Comparison of ENCODE assay signal across 15 cellular contexts in the genomic region with DNA sequence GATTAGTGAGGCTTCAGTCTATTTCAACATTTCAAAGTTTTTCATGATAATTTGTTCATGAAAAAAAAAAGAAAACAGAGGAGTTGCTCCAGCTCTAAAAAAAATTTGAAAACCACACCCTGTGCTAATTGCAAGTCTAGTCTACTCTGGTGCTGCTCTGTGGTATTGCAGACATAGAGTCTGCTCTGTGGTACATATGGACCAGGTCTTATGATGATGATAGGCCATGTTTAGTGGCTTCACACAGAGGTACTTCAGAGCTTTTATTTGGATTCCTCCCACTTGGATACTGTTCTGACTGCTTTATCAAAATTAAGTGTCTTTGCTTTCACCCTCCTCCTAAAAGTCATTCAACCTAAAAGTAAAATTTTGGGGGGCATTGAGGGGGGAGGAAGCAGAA.
DNase-seq lines count a peak whose midpoint lies in the region; ATAC-seq and TF ChIP-seq lines count a peak whose summit lies in the region.
"Had no signal": no experiment of that assay in that cellular context is flagged by ENCODE, and none has a peak within 500 bp of the region (broad histone marks: within the 10 kb centered on the region; RNA-seq: fewer than 3 reads in every experiment).

No MANE protein-coding gene starts in this region.

- no peaks in the 10 kb centered on the region for H3K36me3 ChIP-seq in vagina
- H3K36me3 ChIP-seq: right atrium auricular region, thoracic aorta had no signal

- ATAC-seq in stimulated activated naive CD8-positive, alpha-beta T cell treated with anti-CD3 and anti-CD28 coated beads, Interleukin-15, amount 100 ng/mL, for 72 hours = peak; percentile 70
- no peak for ATAC-seq in stimulated activated naive CD8-positive, alpha-beta T cell treated with anti-CD3 and anti-CD28 coated beads, Interleukin-15, Interleukin-2, amounts not matched to agents 100 U/mL and 50 U/mL, for 24 hours

- no peaks in the 10 kb centered on the region for H3K9me3 Mint-ChIP-seq in stimulated activated naive CD8-positive, alpha-beta T cell treated with anti-CD3 and anti-CD28 coated beads, Interleukin-15, amount 100 ng/mL, for 72 hours
- H3K9me3 Mint-ChIP-seq: activated B cell treated with CpG ODN at 0.5 μM for 24 hours; T-helper 1 cell treated with Interleukin-12 subunit alpha and Interleukin-12 subunit beta and Interleukin-4 antibody, amounts not matched to agents 30 μg/mL and 1 μg/mL, for 36 hours had no signal

- H3K4me3 ChIP-seq in vagina = no peak overlapping the region
- H3K4me3 ChIP-seq: hepatocyte, right atrium auricular region, thoracic aorta had no signal

- peaks cover 8% of the 10 kb centered on the region for H3K4me1 Mint-ChIP-seq in stimulated activated naive CD8-positive, alpha-beta T cell treated with anti-CD3 and anti-CD28 coated beads, Interleukin-15, amount 100 ng/mL, for 72 hours
- H3K4me1 Mint-ChIP-seq: activated B cell treated with CpG ODN at 0.5 μM for 24 hours had no signal

- peak overlapping the region; percentile 91 for H3K27ac ChIP-seq in temporal lobe (ENCODE audit: low read depth, low read length)
- no peak overlapping the region for H3K27ac ChIP-seq in vagina
- H3K27ac ChIP-seq: hepatocyte, right atrium auricular region, thoracic aorta had no signal

- TF ChIP-seq POLR2A in vagina (IDR thresholded peaks at IDR 0.05) = no peak

- H3K4me1 ChIP-seq in vagina = no peaks in the 10 kb centered on the region
- H3K4me1 ChIP-seq: right atrium auricular region had no signal

- H3K27me3 ChIP-seq in vagina = no peaks in the 10 kb centered on the region
- H3K27me3 ChIP-seq: hepatocyte, right atrium auricular region had no signal

- TF ChIP-seq CTCF in vagina (IDR thresholded peaks at IDR 0.05) = no peak

- intact Hi-C loops in vagina (cut with DNase I) = no loop called here

- no peak overlapping the region for H3K27ac Mint-ChIP-seq in stimulated activated naive CD8-positive, alpha-beta T cell treated with anti-CD3 and anti-CD28 coated beads, Interleukin-15, amount 100 ng/mL, for 72 hours
- H3K27ac Mint-ChIP-seq: activated B cell treated with CpG ODN at 0.5 μM for 24 hours; activated CD8-positive, alpha-beta memory T cell treated with anti-CD3 and anti-CD28 coated beads, Interleukin-2, amount 10 ng/mL, durations not matched to agents 7 days and 5 days; T-helper 1 cell treated with Interleukin-12 subunit alpha and Interleukin-12 subunit beta and Interleukin-4 antibody, amounts not matched to agents 30 μg/mL and 1 μg/mL, for 36 hours had no signal

- H3K27me3 Mint-ChIP-seq in stimulated activated naive CD8-positive, alpha-beta T cell treated with anti-CD3 and anti-CD28 coated beads, Interleukin-15, amount 100 ng/mL, for 72 hours = no peaks in the 10 kb centered on the region
- H3K27me3 Mint-ChIP-seq: activated B cell treated with CpG ODN at 0.5 μM for 24 hours; activated CD8-positive, alpha-beta memory T cell treated with anti-CD3 and anti-CD28 coated beads, Interleukin-2, amount 10 ng/mL, durations not matched to agents 7 days and 5 days had no signal

- no peaks in the 10 kb centered on the region for H3K9me3 ChIP-seq in vagina
- H3K9me3 ChIP-seq: right atrium auricular region, thoracic aorta had no signal

- no peak for DNase-seq in stimulated activated naive CD8-positive, alpha-beta T cell treated with anti-CD3 and anti-CD28 coated beads, Interleukin-15, amount 100 ng/mL, for 72 hours
- DNase-seq in stimulated activated naive CD8-positive, alpha-beta T cell treated with anti-CD3 and anti-CD28 coated beads, Interleukin-15, Interleukin-2, amounts not matched to agents 100 U/mL and 50 U/mL, for 24 hours = no peak
- peak; percentile 53 to 59 for DNase-seq in NCI-H187 (lab: John Stamatoyannopoulos, UW)
- DNase-seq in SW480 (ENCODE audit: low spot score) = peak; percentile 1
- no peak for DNase-seq in vagina (ENCODE audit: extremely low spot score in 2 of 2)
- DNase-seq in hippocampal formation (lab: John Stamatoyannopoulos, UW) = no peak
- DNase-seq in NCI-H1694 treated with DMSO at 0.1 percent for 48 hours (lab: John Stamatoyannopoulos, UW) = no peak
- DNase-seq: activated B cell treated with CpG ODN at 0.5 μM for 24 hours; activated naive CD4-positive, alpha-beta T cell had no signal

- H3K4me3 Mint-ChIP-seq in stimulated activated naive CD8-positive, alpha-beta T cell treated with anti-CD3 and anti-CD28 coated beads, Interleukin-15, amount 100 ng/mL, for 72 hours = no peak overlapping the region
- H3K4me3 Mint-ChIP-seq: activated B cell treated with CpG ODN at 0.5 μM for 24 hours; activated CD8-positive, alpha-beta memory T cell treated with anti-CD3 and anti-CD28 coated beads, Interleukin-2, amount 10 ng/mL, durations not matched to agents 7 days and 5 days; T-helper 1 cell treated with Interleukin-12 subunit alpha and Interleukin-12 subunit beta and Interleukin-4 antibody, amounts not matched to agents 30 μg/mL and 1 μg/mL, for 36 hours had no signal

Comparison
In these comparisons a context has a peak if more than half of its experiments do, and no peak if none do; other contexts are left out.
1. DNase-seq: peak in NCI-H187 (2 of 2) and SW480 (single experiment); none in stimulated activated naive CD8-positive, alpha-beta T cell treated with anti-CD3 and anti-CD28 coated beads, Interleukin-15, amount 100 ng/mL, for 72 hours (0 of 2), stimulated activated naive CD8-positive, alpha-beta T cell treated with anti-CD3 and anti-CD28 coated beads, Interleukin-15, Interleukin-2, amounts not matched to agents 100 U/mL and 50 U/mL, for 24 hours (single experiment), vagina (0 of 2), hippocampal formation (0 of 2) and NCI-H1694 treated with DMSO at 0.1 percent for 48 hours (single experiment).